ENCODE assay signal across 2 cellular contexts in genomic region chr22:26712158-26712557, GRCh38.
TF ChIP-seq lines count a peak whose summit lies in the region.

No MANE protein-coding gene starts in this region.

TF ChIP-seq in IMR-90, 13 proteins besides CTCF, POLR2A, EP300 and RAD21:
- TF ChIP-seq FOS (IDR thresholded peaks at IDR 0.05; ENCODE audit: low read depth, low read length) (no peak), BHLHE40 (IDR thresholded peaks at IDR 0.05; ENCODE audit: low read depth, low read length) (no peak), SMC3 (IDR thresholded peaks at IDR 0.05; ENCODE audit: low read depth, low read length) (no peak), MXI1 (IDR thresholded peaks at IDR 0.05; ENCODE audit: borderline replicate concordance, low read depth, low read length) (no peak), RCOR1 (IDR thresholded peaks at IDR 0.05; ENCODE audit: insufficient replicate concordance, low read length) (no peak), CHD1 (IDR thresholded peaks at IDR 0.05; ENCODE audit: low read depth, low read length) (no peak), CEBPB (IDR thresholded peaks at IDR 0.05; ENCODE audit: low read depth, low read length) (no peak), MAZ (IDR thresholded peaks at IDR 0.05; ENCODE audit: borderline replicate concordance, low read depth, low read length) (no peak), MAFK (IDR thresholded peaks at IDR 0.05; ENCODE audit: low read depth, low read length) (no peak), NFE2L2 (IDR thresholded peaks at IDR 0.05; ENCODE audit: low read depth, low read length) (no peak), RFX5 (IDR thresholded peaks at IDR 0.05; ENCODE audit: low read depth, low read length) (no peak)
- TF ChIP-seq, protein P1, sequence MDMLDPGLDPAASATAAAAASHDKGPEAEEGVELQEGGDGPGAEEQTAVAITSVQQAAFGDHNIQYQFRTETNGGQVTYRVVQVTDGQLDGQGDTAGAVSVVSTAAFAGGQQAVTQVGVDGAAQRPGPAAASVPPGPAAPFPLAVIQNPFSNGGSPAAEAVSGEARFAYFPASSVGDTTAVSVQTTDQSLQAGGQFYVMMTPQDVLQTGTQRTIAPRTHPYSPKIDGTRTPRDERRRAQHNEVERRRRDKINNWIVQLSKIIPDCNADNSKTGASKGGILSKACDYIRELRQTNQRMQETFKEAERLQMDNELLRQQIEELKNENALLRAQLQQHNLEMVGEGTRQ (IDR thresholded peaks at IDR 0.05; ENCODE audit: low read depth, low read length) = no peak
- TF ChIP-seq, protein P2, sequence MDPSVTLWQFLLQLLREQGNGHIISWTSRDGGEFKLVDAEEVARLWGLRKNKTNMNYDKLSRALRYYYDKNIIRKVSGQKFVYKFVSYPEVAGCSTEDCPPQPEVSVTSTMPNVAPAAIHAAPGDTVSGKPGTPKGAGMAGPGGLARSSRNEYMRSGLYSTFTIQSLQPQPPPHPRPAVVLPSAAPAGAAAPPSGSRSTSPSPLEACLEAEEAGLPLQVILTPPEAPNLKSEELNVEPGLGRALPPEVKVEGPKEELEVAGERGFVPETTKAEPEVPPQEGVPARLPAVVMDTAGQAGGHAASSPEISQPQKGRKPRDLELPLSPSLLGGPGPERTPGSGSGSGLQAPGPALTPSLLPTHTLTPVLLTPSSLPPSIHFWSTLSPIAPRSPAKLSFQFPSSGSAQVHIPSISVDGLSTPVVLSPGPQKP (IDR thresholded peaks at IDR 0.05; ENCODE audit: borderline replicate concordance, low read depth, low read length) = no peak

TF ChIP-seq in K562, 482 proteins besides CTCF, POLR2A, EP300 and RAD21:
- TF ChIP-seq TFE3 (CRISPR knock-in tag; IDR thresholded peaks at IDR 0.05) = peak; percentile 70
- TF ChIP-seq PKNOX1 (IDR thresholded peaks at IDR 0.05) = peak; percentile 80
- TF ChIP-seq MEIS2 (IDR thresholded peaks at IDR 0.05; ENCODE audit: partially characterized antibody) = peak; percentile 27
- TF ChIP-seq PBX2 (CRISPR knock-in tag; IDR thresholded peaks at IDR 0.05; ENCODE audit: low read depth) = no peak
- TF ChIP-seq PBX2 (tag; conservative IDR thresholded peaks at IDR 0.05; ENCODE audit: low read depth) = peak; percentile 56; the same call in 1 of the 2 replicates
- no peak for TF ChIP-seq ZNF143 (CRISPR knock-in tag; IDR thresholded peaks at IDR 0.05)
- no peak for TF ChIP-seq ZNF24 (IDR thresholded peaks at IDR 0.05)
- 0 out of 2 replicates have a peak, but pooled peaks have one; percentile 18 for TF ChIP-seq GABPA (tag; conservative IDR thresholded peaks at IDR 0.05; ENCODE audit: low read depth)
- TF ChIP-seq NCOA2 (IDR thresholded peaks at IDR 0.05; ENCODE audit: partially characterized antibody in 2 of 2) = no peak
TF ChIP-seq in K562: peak in this region for 5.
